Comparison of ENCODE assay signal across 8 cellular contexts in the genomic region with DNA sequence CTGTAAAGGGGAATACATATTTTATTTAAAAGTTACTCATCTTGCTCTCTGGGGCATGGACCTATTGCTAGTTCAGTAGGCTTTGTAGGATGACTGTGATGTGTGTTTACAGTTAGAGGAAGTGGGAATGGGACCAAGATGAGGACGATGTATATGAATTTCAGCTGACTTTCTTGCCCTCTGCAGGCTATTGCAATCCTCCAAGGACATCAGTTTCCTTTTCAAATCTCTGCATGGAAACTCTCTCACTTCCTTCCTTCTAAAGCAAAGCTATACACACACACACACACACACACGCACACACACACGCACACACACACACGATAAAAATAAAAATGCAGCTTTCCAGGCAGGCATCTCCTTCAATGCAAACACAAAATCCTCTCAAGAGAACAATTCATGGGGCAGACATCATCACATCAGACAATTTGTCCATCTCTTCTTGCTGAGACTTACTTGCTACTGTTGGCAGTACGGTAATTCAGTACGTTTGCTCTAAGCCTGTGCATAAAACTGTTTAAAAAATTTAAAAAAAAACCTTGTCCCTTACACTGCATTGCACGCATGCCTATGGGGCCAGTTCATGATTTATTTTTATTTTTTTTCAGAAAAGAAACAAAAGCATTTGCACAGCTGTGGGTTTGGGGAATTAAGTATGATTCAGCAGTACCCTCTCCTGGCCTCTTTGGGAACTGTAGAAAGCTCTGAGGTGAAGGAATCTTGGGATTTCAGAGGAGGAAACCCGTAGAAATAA. TPM values are rescaled to one million over a fixed set of nuclear protein-coding genes. Genes with fewer than 3 reads are reported as not detected.
A peak's percentile ranks its signal among the peaks of the same experiment; 100 is the strongest.
DNase-seq lines count a peak whose midpoint lies in the region; ATAC-seq and TF ChIP-seq lines count a peak whose summit lies in the region.

No MANE protein-coding gene starts in this region.

- no peak overlapping the region for H2BK15ac ChIP-seq in mesenchymal stem cell (ENCODE audit: low read depth, poor library complexity, severe bottlenecking)

- no peaks in the 10 kb centered on the region for H3K79me1 ChIP-seq in mesenchymal stem cell (replicated peaks; ENCODE audit: low read length, poor library complexity, severe bottlenecking)

- H2AFZ ChIP-seq in mesenchymal stem cell (ENCODE audit: low read depth, low read length) = no peak overlapping the region

- BruUV-seq in Caco-2 (replicated peaks; lab: Mats Ljungman, UMichigan) = no TSS peak

- peak; percentile 85 for ATAC-seq in upper lobe of right lung

- H3K18ac ChIP-seq in mesenchymal stem cell (ENCODE audit: low read depth in 1 of 2, low read length in 2 of 2) = peak overlapping the region in 1 of 2 experiments; percentile 24

- H3K9ac ChIP-seq in mesenchymal stem cell (ENCODE audit: low read length) = peak overlapping the region; percentile 82

- H3K36me3 Mint-ChIP-seq in Caco-2 (ENCODE audit: insufficient read depth, unreplicated experiment) = peaks cover 4% of the 10 kb centered on the region

- TF ChIP-seq CTCF in Caco-2 (IDR thresholded peaks at IDR 0.05; ENCODE audit: insufficient read depth in 1 of 2, low read depth in 1 of 2, low read length in 1 of 2, severe bottlenecking in 1 of 2, unreplicated experiment in 1 of 2) = peak; percentile 79 to 80
- peak; percentile 72 for TF ChIP-seq CTCF in HFF-Myc (IDR thresholded peaks at IDR 0.05; ENCODE audit: low read depth, low read length, missing control alignments)
- TF ChIP-seq CTCF in upper lobe of right lung (IDR thresholded peaks at IDR 0.05) = peak; percentile 84

- peak overlapping the region; percentile 9 for H3K4me3 Mint-ChIP-seq in Caco-2 (ENCODE audit: unreplicated experiment)

- no peak overlapping the region for H3K4ac ChIP-seq in mesenchymal stem cell (ENCODE audit: low read depth in 1 of 2, low read length in 2 of 2)

- H3K4me3 ChIP-seq in Caco-2 (ENCODE audit: low read depth, low read length) (no peak overlapping the region), HFF-Myc (replicated peaks; ENCODE audit: low read depth, low read length) (no peak overlapping the region), mesenchymal stem cell (ENCODE audit: insufficient read depth in 1 of 2, low read depth in 1 of 2, low read length in 2 of 2) (peak overlapping the region in 1 of 2 experiments; percentile 71), upper lobe of right lung (peak overlapping the region; percentile 25)

- H3K27me3 ChIP-seq in Caco-2 (replicated peaks; ENCODE audit: control insufficient read depth, insufficient read depth, low read length) (no peaks in the 10 kb centered on the region), mesenchymal stem cell (ENCODE audit: control insufficient read depth in 1 of 2, insufficient read depth in 1 of 2, low read length in 2 of 2) (no peaks in the 10 kb centered on the region), upper lobe of right lung (no peaks in the 10 kb centered on the region)

- no peaks in the 10 kb centered on the region for H3K9me3 Mint-ChIP-seq in Caco-2 (ENCODE audit: unreplicated experiment)

- CTCF ChIA-PET in Caco-2 (lab: Charles Lee) = interaction anchor here (0.6 to 1.6 kb wide), 10 partner anchors 9 to 1078 kb away, joined by 3 to 14 read pairs (median 3); no protein-coding TSS in a partner anchor

- no peak overlapping the region for H2AK5ac ChIP-seq in mesenchymal stem cell (ENCODE audit: low read length, severe bottlenecking)

- H2BK12ac ChIP-seq in mesenchymal stem cell (ENCODE audit: low read length in 2 of 2) = no peak overlapping the region

- H4K8ac ChIP-seq in mesenchymal stem cell (ENCODE audit: low read length) = no peak overlapping the region

- H3K4me2 ChIP-seq in mesenchymal stem cell (ENCODE audit: low read length, poor library complexity, severe bottlenecking) = peak overlapping the region; percentile 54

- H3K9me3 ChIP-seq in Caco-2 (no peaks in the 10 kb centered on the region), mesenchymal stem cell (ENCODE audit: control insufficient read depth, low read length) (no peaks in the 10 kb centered on the region), upper lobe of right lung (no peaks in the 10 kb centered on the region)

- H2BK5ac ChIP-seq in mesenchymal stem cell (ENCODE audit: low read depth, low read length, poor library complexity, severe bottlenecking) = no peak overlapping the region

- H3K14ac ChIP-seq in mesenchymal stem cell (ENCODE audit: low read length in 2 of 2) = no peak overlapping the region

- no peaks in the 10 kb centered on the region for H3K27me3 Mint-ChIP-seq in Caco-2 (ENCODE audit: insufficient read depth, unreplicated experiment)

- H3K4me1 Mint-ChIP-seq in Caco-2 (ENCODE audit: low read depth, unreplicated experiment) = peaks cover 14% of the 10 kb centered on the region

- intact Hi-C loops in Caco-2 (cut with micrococcal nuclease; ENCODE audit: unreplicated experiment) = loop anchor here (1.0 to 5.0 kb wide), 5 partner anchors 94 to 1321 kb away; no protein-coding TSS in a partner anchor
- intact Hi-C loops in upper lobe of right lung (cut with DNase I) = no loop called here

- WGBS in mesenchymal stem cell = 24% methylated on average over 7 of the region's 8 CpGs

- H3K27ac Mint-ChIP-seq in Caco-2 (ENCODE audit: unreplicated experiment) = no peak overlapping the region

- no peak overlapping the region for H3K23ac ChIP-seq in mesenchymal stem cell (ENCODE audit: low read length in 2 of 2)

- H2BK120ac ChIP-seq in mesenchymal stem cell (ENCODE audit: low read depth, low read length) = no peak overlapping the region

- H3K4me1 ChIP-seq in Caco-2 = peaks cover 14% of the 10 kb centered on the region
- peaks cover 2% of the 10 kb centered on the region for H3K4me1 ChIP-seq in mesenchymal stem cell (ENCODE audit: control insufficient read depth, insufficient read depth, low read depth, low read length)
- no peaks in the 10 kb centered on the region for H3K4me1 ChIP-seq in upper lobe of right lung

- peak overlapping the region; percentile 15 for H3K27ac ChIP-seq in mesenchymal stem cell (ENCODE audit: low read length, poor library complexity, severe bottlenecking)
- H3K27ac ChIP-seq in upper lobe of right lung = no peak overlapping the region

- H4K91ac ChIP-seq in mesenchymal stem cell (ENCODE audit: low read length) = no peak overlapping the region

- H3K36me3 ChIP-seq in Caco-2 (ENCODE audit: control insufficient read depth, insufficient read depth, low read length) (no peaks in the 10 kb centered on the region), mesenchymal stem cell (ENCODE audit: control insufficient read depth in 1 of 2, insufficient read depth in 2 of 2, low read depth in 1 of 2, low read length in 2 of 2) (no peaks in the 10 kb centered on the region), upper lobe of right lung (no peaks in the 10 kb centered on the region)

- DNase-seq in Caco-2 (peak in 1 of 2 experiments; percentile 53), HFF-Myc (ENCODE audit: extremely low read depth, low read depth) (peak; percentile 32), RPMI7951 (ENCODE audit: low read depth) (peak; percentile 65), dermis blood vessel endothelial cell (peak; percentile 85), mesenchymal stem cell (peak; percentile 75), upper lobe of right lung (no peak), NCI-H1930 (lab: John Stamatoyannopoulos, UW) (no peak), GOT3 (lab: John Stamatoyannopoulos, UW) (no peak)

- POLR2A ChIA-PET in Caco-2 (lab: Charles Lee) = interaction anchor here (0.6 to 1.0 kb wide), 3 partner anchors 80 to 1321 kb away, joined by 3 to 5 read pairs (median 3); a partner anchor contains a TSS

RNA-seq across cellular contexts. Expression of a gene that starts 27.2 kb away (rescaled TPM):
- not detected in 2 replicates for total RNA-seq in Caco-2 (2022)
- total RNA-seq in RPMI7951 (2014; rRNA removed; shearing (Covaris generic)) = not detected in 2 replicates
- total RNA-seq in dermis blood vessel endothelial cell = not detected in 2 replicates
- polyA plus RNA-seq in mesenchymal stem cell (2013, experiment 1 of 2) = not detected
- polyA plus RNA-seq in mesenchymal stem cell (2013, experiment 2 of 2) = not detected
- 2.1 TPM for total RNA-seq in upper lobe of right lung

RNA-seq across cellular contexts. Expression of a gene that starts 41.8 kb away (rescaled TPM):
- total RNA-seq in Caco-2 (2022) (0.43 TPM in 1 of 2 replicates, not detected in the other), dermis blood vessel endothelial cell (1.7 and 2.2 TPM in 2 replicates), upper lobe of right lung (1.4 TPM)
- not detected in 2 replicates for total RNA-seq in RPMI7951 (2014; rRNA removed; shearing (Covaris generic))
- polyA plus RNA-seq in mesenchymal stem cell (2013, experiment 1 of 2) = not detected
- not detected for polyA plus RNA-seq in mesenchymal stem cell (2013, experiment 2 of 2)

Comparison
In these comparisons a context has a peak if more than half of its experiments do, and no peak if none do; other contexts are left out.
1. DNase-seq: peak in HFF-Myc (single experiment), RPMI7951 (single experiment), dermis blood vessel endothelial cell (single experiment) and mesenchymal stem cell (single experiment); none in upper lobe of right lung (single experiment), NCI-H1930 (0 of 2) and GOT3 (single experiment).
2. Peak in every context shown above with its lines, with median percentiles within 50 percentile points of each other: CTCF ChIP-seq.